Comparison of ENCODE assay signal across 21 cellular contexts in genomic region chr3:97235611-97236315, GRCh38.
"Had no signal": no experiment of that assay in that cellular context is flagged by ENCODE, and none has a peak within 500 bp of the region (broad histone marks: within the 10 kb centered on the region; RNA-seq: fewer than 3 reads in every experiment).

No MANE protein-coding gene starts in this region.

- DNase-seq: activated CD4-positive, alpha-beta T cell treated with anti-CD3 and anti-CD28 coated beads, Interleukin-2, amount 10 ng/mL, durations not matched to agents 24 days and 14 days; activated CD8-positive, alpha-beta T cell treated with anti-CD3 and anti-CD28 coated beads for 36 hours; activated naive CD4-positive, alpha-beta T cell treated with anti-CD3 and anti-CD28 coated beads for 36 hours; activated T-cell treated with anti-CD3 and anti-CD28 coated beads, Interleukin-2, amount 50 U/mL, for 1 hour; anterior cingulate cortex; brain microvascular endothelial cell; colonic mucosa; erythroblast; heart left ventricle; left ventricle myocardium inferior; mammary epithelial cell; naive B cell; stimulated activated CD4-positive, alpha-beta T cell treated with anti-CD3 and anti-CD28 coated beads, Interleukin-2, amount 100 ng/mL, for 24 hours; T-helper 9 cell; transverse colon had no signal

- H2AFZ ChIP-seq: neural progenitor cell had no signal

- H3K4me3 ChIP-seq: colonic mucosa, gastroesophageal sphincter, heart left ventricle, left ventricle myocardium inferior, neural progenitor cell, transverse colon had no signal

- H3K4me2 ChIP-seq: neural progenitor cell had no signal

- H3K27me3 ChIP-seq: brain microvascular endothelial cell, colonic mucosa, gastroesophageal sphincter, heart left ventricle, neural progenitor cell, transverse colon had no signal

- H3K27me3 Mint-ChIP-seq: activated CD4-positive, alpha-beta T cell treated with anti-CD3 and anti-CD28 coated beads, Interleukin-2, amount 10 ng/mL, durations not matched to agents 24 days and 14 days; activated CD8-positive, alpha-beta T cell treated with anti-CD3 and anti-CD28 coated beads for 36 hours; activated T-helper 17 cell treated with anti-CD3 and anti-CD28 coated beads, Interleukin-2, amount 50 U/mL, for 72 hours; central memory CD8-positive, alpha-beta T cell; naive B cell; progenitor cell of endocrine pancreas; stimulated activated naive CD8-positive, alpha-beta T cell treated with anti-CD3 and anti-CD28 coated beads, Interleukin-15, Interleukin-2, amounts not matched to agents 100 ng/mL and 50 ng/mL, for 24 hours had no signal

- H3K4me1 Mint-ChIP-seq: activated CD4-positive, alpha-beta T cell treated with anti-CD3 and anti-CD28 coated beads, Interleukin-2, amount 10 ng/mL, durations not matched to agents 24 days and 14 days; activated T-helper 17 cell treated with anti-CD3 and anti-CD28 coated beads, Interleukin-2, amount 50 U/mL, for 72 hours; central memory CD8-positive, alpha-beta T cell; naive B cell; neural progenitor cell had no signal

- H3K36me3 ChIP-seq: brain microvascular endothelial cell, colonic mucosa, gastroesophageal sphincter, heart left ventricle, left ventricle myocardium inferior, neural progenitor cell, transverse colon had no signal

- H3K4me1 ChIP-seq: colonic mucosa, heart left ventricle, left ventricle myocardium inferior, neural progenitor cell, transverse colon had no signal

- H3K9me3 ChIP-seq: colonic mucosa, gastroesophageal sphincter, transverse colon had no signal

- H3K27ac Mint-ChIP-seq: activated CD4-positive, alpha-beta T cell treated with anti-CD3 and anti-CD28 coated beads, Interleukin-2, amount 10 ng/mL, durations not matched to agents 24 days and 14 days; activated CD8-positive, alpha-beta T cell treated with anti-CD3 and anti-CD28 coated beads for 36 hours; activated naive CD4-positive, alpha-beta T cell treated with anti-CD3 and anti-CD28 coated beads for 36 hours; activated T-helper 17 cell treated with anti-CD3 and anti-CD28 coated beads, Interleukin-2, amount 50 U/mL, for 72 hours; naive B cell; neural progenitor cell; progenitor cell of endocrine pancreas; stimulated activated naive CD8-positive, alpha-beta T cell treated with anti-CD3 and anti-CD28 coated beads, Interleukin-15, Interleukin-2, amounts not matched to agents 100 ng/mL and 50 ng/mL, for 24 hours had no signal

- H3K9me3 Mint-ChIP-seq: activated CD4-positive, alpha-beta T cell treated with anti-CD3 and anti-CD28 coated beads, Interleukin-2, amount 10 ng/mL, durations not matched to agents 24 days and 14 days; activated CD8-positive, alpha-beta T cell treated with anti-CD3 and anti-CD28 coated beads for 36 hours; activated naive CD4-positive, alpha-beta T cell treated with anti-CD3 and anti-CD28 coated beads for 36 hours; neural progenitor cell had no signal

- H3K27ac ChIP-seq: brain microvascular endothelial cell, colonic mucosa, gastroesophageal sphincter, heart left ventricle, left ventricle myocardium inferior, neural progenitor cell, transverse colon had no signal

- H3K36me3 Mint-ChIP-seq: naive B cell, neural progenitor cell had no signal

- H3K4me3 Mint-ChIP-seq: activated CD4-positive, alpha-beta T cell treated with anti-CD3 and anti-CD28 coated beads, Interleukin-2, amount 10 ng/mL, durations not matched to agents 24 days and 14 days; activated CD8-positive, alpha-beta T cell treated with anti-CD3 and anti-CD28 coated beads for 36 hours; activated naive CD4-positive, alpha-beta T cell treated with anti-CD3 and anti-CD28 coated beads for 36 hours; activated T-helper 17 cell treated with anti-CD3 and anti-CD28 coated beads, Interleukin-2, amount 50 U/mL, for 72 hours; central memory CD8-positive, alpha-beta T cell; naive B cell; neural progenitor cell; stimulated activated naive CD8-positive, alpha-beta T cell treated with anti-CD3 and anti-CD28 coated beads, Interleukin-15, Interleukin-2, amounts not matched to agents 100 ng/mL and 50 ng/mL, for 24 hours had no signal
